ENCODE assay signal across 8 cellular contexts in genomic region chr12:121776190-121777098, GRCh38. TPM values are rescaled to one million over a fixed set of nuclear protein-coding genes. Genes with fewer than 3 reads are reported as not detected.
DNase-seq lines count a peak whose midpoint lies in the region; ATAC-seq and TF ChIP-seq lines count a peak whose summit lies in the region.

No MANE protein-coding gene starts in this region.

- peaks cover 14% of the 10 kb centered on the region for H3K36me3 Mint-ChIP-seq in activated CD8-positive, alpha-beta T cell treated with anti-CD3 and anti-CD28 coated beads for 36 hours (ENCODE audit: low read depth)

- peak; percentile 45 for ATAC-seq in GM19397 (IDR thresholded peaks at IDR 0.05; ENCODE audit: unreplicated experiment)
- peak; percentile 70 for ATAC-seq in activated CD8-positive, alpha-beta T cell treated with anti-CD3 and anti-CD28 coated beads for 36 hours

- no peak overlapping the region for H3K4me3 Mint-ChIP-seq in activated CD8-positive, alpha-beta T cell treated with anti-CD3 and anti-CD28 coated beads for 36 hours

- no peaks in the 10 kb centered on the region for H3K9me3 Mint-ChIP-seq in activated CD8-positive, alpha-beta T cell treated with anti-CD3 and anti-CD28 coated beads for 36 hours

- no peaks in the 10 kb centered on the region for H3K27me3 ChIP-seq in BJ (ENCODE audit: control insufficient read depth, insufficient read depth, low read length)

- peaks cover 29% of the 10 kb centered on the region for H3K4me1 Mint-ChIP-seq in activated CD8-positive, alpha-beta T cell treated with anti-CD3 and anti-CD28 coated beads for 36 hours (ENCODE audit: low read depth)

- POLR2A ChIA-PET in BJ (lab: Charles Lee): no interaction called here
- POLR2A ChIA-PET in activated CD8-positive, alpha-beta T cell treated with anti-CD3 and anti-CD28 coated beads for 36 hours (lab: Charles Lee): interaction anchor here (0.6 to 30.9 kb wide), 5 partner anchors 10 to 311 kb away, joined by 3 to 683 read pairs (median 3); partner anchors contain the start of genes PSMD9, RHOF, SETD1B and TMEM120B

- TF ChIP-seq CTCF in BJ (IDR thresholded peaks at IDR 0.05; ENCODE audit: insufficient read depth, low read depth, low read length): peak; percentile 95
- peak; percentile 88 for TF ChIP-seq CTCF in activated CD8-positive, alpha-beta T cell treated with anti-CD3 and anti-CD28 coated beads for 36 hours (IDR thresholded peaks at IDR 0.05)

- intact Hi-C loops in activated CD8-positive, alpha-beta T cell treated with anti-CD3 and anti-CD28 coated beads for 36 hours (cut with micrococcal nuclease): no loop called here

- H3K27me3 Mint-ChIP-seq in activated CD8-positive, alpha-beta T cell treated with anti-CD3 and anti-CD28 coated beads for 36 hours: no peaks in the 10 kb centered on the region

- CTCF ChIA-PET in BJ (lab: Yijun Ruan, JAX): interaction anchor here (0.6 to 17.3 kb wide), 12 partner anchors 9 to 79 kb away, joined by 3 to 322 read pairs (median 4); partner anchors contain the start of genes RHOF and TMEM120B
- CTCF ChIA-PET in activated CD8-positive, alpha-beta T cell treated with anti-CD3 and anti-CD28 coated beads for 36 hours (lab: Charles Lee): interaction anchor here (0.7 to 14.8 kb wide), 13 partner anchors 10 to 141 kb away, joined by 3 to 420 read pairs (median 4); partner anchors contain the start of genes RHOF and TMEM120B

- peaks cover 7% of the 10 kb centered on the region for H3K36me3 ChIP-seq in BJ (ENCODE audit: control insufficient read depth, insufficient read depth, low read length)

- DNase-seq in BJ (ENCODE audit: low read depth): no peak
- peak; percentile 80 for DNase-seq in NCI-H69 (lab: John Stamatoyannopoulos, UW)
- peak; percentile 95 for DNase-seq in activated CD8-positive, alpha-beta T cell treated with anti-CD3 and anti-CD28 coated beads for 36 hours
- peak; percentile 92 for DNase-seq in effector CD4-positive, alpha-beta T cell
- DNase-seq in midbrain (lab: John Stamatoyannopoulos, UW): peak; percentile 67
- DNase-seq in stimulated activated CD8-positive, alpha-beta memory T cell treated with anti-CD3 and anti-CD28 coated beads, Interleukin-7, amount 100 ng/mL, for 24 hours (ENCODE audit: low read depth): peak; percentile 89
- no peak for DNase-seq in GF-D8 (lab: John Stamatoyannopoulos, UW)

- peak overlapping the region; percentile 55 for H3K27ac Mint-ChIP-seq in activated CD8-positive, alpha-beta T cell treated with anti-CD3 and anti-CD28 coated beads for 36 hours

- no peak overlapping the region for H3K4me3 ChIP-seq in BJ (ENCODE audit: low read depth, low read length)

RNA-seq across cellular contexts. Expression of gene RHOF, which starts 17.0 kb away (rescaled TPM):
- polyA plus RNA-seq in BJ (2011; rRNA removed): 2.7 and 3.0 TPM in 2 replicates
- 7.6 and 8.2 TPM in 2 replicates for polyA minus RNA-seq in BJ (2011; rRNA and poly(A)+ RNA removed)
- total RNA-seq in activated CD8-positive, alpha-beta T cell treated with anti-CD3 and anti-CD28 coated beads for 36 hours: 100 to 1,000 TPM; 108 to 116 TPM

RNA-seq across cellular contexts. Expression of gene SETD1B, which starts 27.4 kb away (rescaled TPM):
- polyA plus RNA-seq in BJ (2011; rRNA removed): 0.85 and 0.89 TPM in 2 replicates
- 2.0 and 4.1 TPM in 2 replicates for polyA minus RNA-seq in BJ (2011; rRNA and poly(A)+ RNA removed)
- total RNA-seq in activated CD8-positive, alpha-beta T cell treated with anti-CD3 and anti-CD28 coated beads for 36 hours: 10 to 100 TPM; 13.3 TPM

Comparison
In these comparisons a context has a peak if more than half of its experiments do, and no peak if none do; other contexts are left out.
1. DNase-seq: peak in NCI-H69 (single experiment), activated CD8-positive, alpha-beta T cell treated with anti-CD3 and anti-CD28 coated beads for 36 hours (single experiment), effector CD4-positive, alpha-beta T cell (single experiment), midbrain (single experiment) and stimulated activated CD8-positive, alpha-beta memory T cell treated with anti-CD3 and anti-CD28 coated beads, Interleukin-7, amount 100 ng/mL, for 24 hours (single experiment); none in BJ (single experiment) and GF-D8 (single experiment).